18 cellular contexts compared by ENCODE assay signal in genomic region chr5:149913449-149914419, GRCh38. TPM values are rescaled to one million over a fixed set of nuclear protein-coding genes. Genes with fewer than 3 reads are reported as not detected.
DNase-seq lines count a peak whose midpoint lies in the region; ATAC-seq, FAIRE-seq and TF ChIP-seq lines count a peak whose summit lies in the region.
"Had no signal": no experiment of that assay in that cellular context is flagged by ENCODE, and none has a peak within 500 bp of the region (broad histone marks: within the 10 kb centered on the region; RNA-seq: fewer than 3 reads in every experiment).

No MANE protein-coding gene starts in this region.

- H3K56ac ChIP-seq in mesendoderm (ENCODE audit: low read length): no peak overlapping the region

- no peak overlapping the region for H2AK5ac ChIP-seq in mesendoderm (ENCODE audit: low read length)

- H3K4ac ChIP-seq in mesendoderm (ENCODE audit: low read depth, low read length): no peak overlapping the region

- no peaks in the 10 kb centered on the region for H3K9me3 ChIP-seq in GM12878 (replicated peaks; ENCODE audit: control insufficient read depth, insufficient read depth, low read length)
- no peaks in the 10 kb centered on the region for H3K9me3 ChIP-seq in pancreas
- H3K9me3 ChIP-seq: vagina had no signal

- RAD21 ChIA-PET in GM12878 (lab: Charles Lee; ENCODE audit: unreplicated experiment): no interaction called here

- H4K8ac ChIP-seq in mesendoderm (ENCODE audit: low read depth, low read length): no peak overlapping the region

- H3K4me3 ChIP-seq in GM12878: no peak overlapping the region
- no peak overlapping the region for H3K4me3 ChIP-seq in mesendoderm (ENCODE audit: low read length)
- no peak overlapping the region for H3K4me3 ChIP-seq in pancreas
- H3K4me3 ChIP-seq: GM23248, SK-N-MC, vagina had no signal

- peak; percentile 12 for DNase-seq in EH (ENCODE audit: low read depth)
- no peak for DNase-seq in GM12878 (ENCODE audit: low read depth, low spot score)
- DNase-seq in mesendoderm: peak; percentile 49
- DNase-seq in NCI-H128 (lab: John Stamatoyannopoulos, UW; ENCODE audit: unreplicated experiment): no peak
- no peak for DNase-seq in activated CD4-positive, CD25-positive, alpha-beta regulatory T cell (lab: John Stamatoyannopoulos, UW)
- DNase-seq in pancreas: no peak
- DNase-seq: activated T-cell treated with anti-CD3 and anti-CD28 coated beads, Interleukin-2, amount 50 U/mL, for 24 hours; foreskin fibroblast; GM23248; Karpas-422; NCI-H2107; right cardiac atrium; stimulated activated CD4-positive, alpha-beta T cell treated with anti-CD3 and anti-CD28 coated beads, Interleukin-4, amount 100 ng/mL, for 24 hours; stimulated activated naive CD8-positive, alpha-beta T cell treated with anti-CD3 and anti-CD28 coated beads, Interleukin-15, Interleukin-2, amounts not matched to agents 100 U/mL and 50 U/mL, for 24 hours had no signal

- H3K36me3 ChIP-seq in GM12878 (ENCODE audit: control insufficient read depth in 2 of 2, insufficient read depth in 2 of 2, low read length in 1 of 2): no peaks in the 10 kb centered on the region
- H3K36me3 ChIP-seq in mesendoderm (ENCODE audit: control insufficient read depth, insufficient read depth, low read length): no peaks in the 10 kb centered on the region
- no peaks in the 10 kb centered on the region for H3K36me3 ChIP-seq in pancreas
- H3K36me3 ChIP-seq: vagina had no signal

- in situ Hi-C loops in GM12878 (cut with MboI): no loop called here

- TF ChIP-seq CTCF in GM12878 (IDR thresholded peaks at IDR 0.05 in 2 of 3, conservative IDR thresholded peaks at IDR 0.05 in 1 of 3; ENCODE audit: control insufficient read depth in 2 of 3, extremely low read depth in 1 of 3, insufficient read depth in 1 of 3, low read depth in 3 of 3, low read length in 3 of 3) (no peak), pancreas (IDR thresholded peaks at IDR 0.05) (no peak)

- 41% methylated on average over 7 of the region's 7 CpGs for WGBS in GM12878 (ENCODE audit: insufficient coverage, insufficient replicate concordance, low lambda C conversion rate, missing lambda C conversion rate)
- no CpG with 5 or more reads among the region's 7 CpGs for WGBS in mesendoderm (ENCODE audit: extremely low coverage, insufficient coverage, low lambda C conversion rate)
- WGBS in pancreas, 2 donors: 77 to 78% methylated on average over 7 of the region's 7 CpGs

- H3K4me1 ChIP-seq in GM12878 (ENCODE audit: control insufficient read depth, insufficient read depth, low read length) (peaks cover 3% of the 10 kb centered on the region; the same call in 1 of the 2 replicates), mesendoderm (ENCODE audit: control insufficient read depth, low read depth, low read length) (no peaks in the 10 kb centered on the region), pancreas (no peaks in the 10 kb centered on the region)
- H3K4me1 ChIP-seq: vagina had no signal

- no peak overlapping the region for H3K23ac ChIP-seq in mesendoderm (ENCODE audit: low read length)

- intact Hi-C loops in GM12878 (cut with micrococcal nuclease; ENCODE audit: unreplicated experiment): no loop called here
- intact Hi-C loops in pancreas (cut with DNase I): no loop called here

- POLR2A ChIA-PET in GM12878 (lab: Charles Lee): no interaction called here

- ATAC-seq in GM12878 (peak; percentile 62), GM18861 (IDR thresholded peaks at IDR 0.05; ENCODE audit: unreplicated experiment) (no peak), pancreas (no peak)
- ATAC-seq: right cardiac atrium; stimulated activated naive CD8-positive, alpha-beta T cell treated with anti-CD3 and anti-CD28 coated beads, Interleukin-15, Interleukin-2, amounts not matched to agents 100 U/mL and 50 U/mL, for 24 hours had no signal

- FAIRE-seq in GM12878 (lab: Jason Lieb, UNC): peak; percentile 18
- FAIRE-seq in pancreas (lab: Jason Lieb, UNC): no peak

- TF ChIP-seq EP300 in Ishikawa (IDR thresholded peaks at IDR 0.05; ENCODE audit: borderline replicate concordance): peak; percentile 81
- TF ChIP-seq EP300 in GM12878 (IDR thresholded peaks at IDR 0.05; ENCODE audit: borderline replicate concordance in 1 of 2, control insufficient read depth in 1 of 2, low read depth in 2 of 2, low read length in 2 of 2): no peak

- TF ChIP-seq RAD21 in Ishikawa (IDR thresholded peaks at IDR 0.05; ENCODE audit: low read depth) (peak; percentile 25; the same call in 1 of the 2 replicates), GM12878 (IDR thresholded peaks at IDR 0.05; ENCODE audit: insufficient read depth, low read depth, low read length) (no peak)

- CTCF ChIA-PET in GM12878 (lab: Yijun Ruan, JAX): no interaction called here

- H3K79me2 ChIP-seq in GM12878 (ENCODE audit: control insufficient read depth, insufficient read depth, low read length) (no peaks in the 10 kb centered on the region), mesendoderm (ENCODE audit: control insufficient read depth, insufficient read depth, low read length) (no peaks in the 10 kb centered on the region)

- SMC1A ChIA-PET in GM12878 (lab: Charles Lee; ENCODE audit: uncharacterized antibody, unreplicated experiment): interaction anchor here (0.6 to 1.4 kb wide), 2 partner anchors 10 to 48 kb away, joined by 3 to 4 read pairs; no protein-coding TSS in a partner anchor

- no peaks in the 10 kb centered on the region; a peak in 1 of 4 replicates for H3K27me3 ChIP-seq in GM12878 (replicated peaks in 1 of 2; ENCODE audit: control insufficient read depth in 2 of 2, insufficient read depth in 2 of 2, low read length in 1 of 2)
- no peaks in the 10 kb centered on the region for H3K27me3 ChIP-seq in mesendoderm (ENCODE audit: insufficient read depth, low read length, poor library complexity)
- H3K27me3 ChIP-seq in pancreas: no peaks in the 10 kb centered on the region
- H3K27me3 ChIP-seq: vagina had no signal

- H2BK5ac ChIP-seq in mesendoderm (ENCODE audit: low read length): no peak overlapping the region

- no peak overlapping the region; the same call in 1 of the 2 replicates for H3K4me2 ChIP-seq in GM12878 (ENCODE audit: control insufficient read depth, insufficient read depth)
- no peak overlapping the region for H3K4me2 ChIP-seq in mesendoderm (ENCODE audit: low read length)

- H3K79me1 ChIP-seq in mesendoderm (ENCODE audit: low read length): no peaks in the 10 kb centered on the region

- H2AFZ ChIP-seq in GM12878 (ENCODE audit: control insufficient read depth, low read depth, low read length): peak overlapping the region; percentile 79
- H2AFZ ChIP-seq: GM23248 had no signal

- no TSS peak for BruUV-seq in GM12878 (replicated peaks; lab: Mats Ljungman, UMichigan)

- H2BK15ac ChIP-seq in mesendoderm (replicated peaks; ENCODE audit: low read depth): no peak overlapping the region

- no peak overlapping the region for H2BK120ac ChIP-seq in mesendoderm (ENCODE audit: low read depth, low read length)

- H4K20me1 ChIP-seq in GM12878 (ENCODE audit: control insufficient read depth, insufficient read depth): no peaks in the 10 kb centered on the region

- no peak overlapping the region for H3K18ac ChIP-seq in mesendoderm (ENCODE audit: low read length)

- TF ChIP-seq POLR2A in GM12878 (IDR thresholded peaks at IDR 0.05; ENCODE audit: low read depth, low read length): no peak

- no peak overlapping the region for H3K27ac ChIP-seq in GM12878 (ENCODE audit: control insufficient read depth, insufficient read depth)
- no peak overlapping the region for H3K27ac ChIP-seq in mesendoderm (ENCODE audit: low read depth, low read length)
- no peak overlapping the region for H3K27ac ChIP-seq in pancreas
- H3K27ac ChIP-seq: GM23248, SK-N-MC, vagina had no signal

- H3K9ac ChIP-seq in GM12878 (ENCODE audit: control insufficient read depth, insufficient read depth, low read length) (no peak overlapping the region), mesendoderm (ENCODE audit: low read length) (no peak overlapping the region)
- H3K9ac ChIP-seq: GM23248 had no signal

- no peak overlapping the region for H4K5ac ChIP-seq in mesendoderm (ENCODE audit: low read length)

RNA-seq across cellular contexts. Expression of gene PDE6A, which starts 30.9 kb away (rescaled TPM):
- total RNA-seq in GM12878 (2013; cell fraction: nucleolus; rRNA removed): not detected in 2 replicates
- total RNA-seq in GM12878 (2014; rRNA removed) (not detected in 2 replicates), GM12878 (2014; rRNA removed; fragmentation: Illumina TruSeq; extraction: Trizol) (not detected in 2 replicates), GM12878 (2021) (not detected in 2 replicates), pancreas (not detected)
- polyA plus RNA-seq in GM12878 (2011; ENCODE audit: low read depth): not detected
- polyA plus RNA-seq in GM12878 (2011; rRNA removed) (not detected in 2 replicates), GM12878 (2014; fragmentation: Illumina TruSeq; extraction: Trizol) (not detected in 2 replicates), GM12878 (2014; fragmentation: Nextera tagmentation; extraction: Ambion mirVana) (not detected), GM12878 (2014; rRNA removed) (0.03 TPM in 1 of 2 replicates, not detected in the other), GM12878 (2016; fragmentation: Nextera tagmentation; extraction: Ambion mirVana) (under 1 TPM; 0.05 to 0.26 TPM), pancreas (not detected)
- not detected in 2 replicates for polyA plus RNA-seq in GM12878 (2011; cell fraction: cytosol; rRNA removed)
- polyA plus RNA-seq in GM12878 (2011; cell fraction: nucleus; rRNA removed): not detected in 2 replicates
- polyA plus RNA-seq in GM12878 (2012): 0.03 TPM in 1 of 2 replicates, not detected in the other
- polyA minus RNA-seq in GM12878 (2011; rRNA and poly(A)+ RNA removed): not detected in 2 replicates
- not detected in 2 replicates for polyA minus RNA-seq in GM12878 (2011; cell fraction: cytosol; rRNA and poly(A)+ RNA removed)
- not detected in 2 replicates for polyA minus RNA-seq in GM12878 (2011; cell fraction: nucleus; rRNA and poly(A)+ RNA removed)
- polyA plus RNA-seq in mesendoderm (2013, experiment 1 of 2): under 0.01 TPM
- not detected for polyA plus RNA-seq in mesendoderm (2013, experiment 2 of 2)
- total RNA-seq: GM23248 had no signal
- polyA plus RNA-seq: GM23248 had no signal

RNA-seq across cellular contexts. Expression of gene SLC26A2, which starts 46.8 kb away (rescaled TPM):
- total RNA-seq in GM12878 (2013; cell fraction: nucleolus; rRNA removed): 7.6 and 9.6 TPM in 2 replicates
- total RNA-seq in GM12878 (2014; rRNA removed) (6.3 and 7.6 TPM in 2 replicates), GM12878 (2014; rRNA removed; fragmentation: Illumina TruSeq; extraction: Trizol) (5.8 and 6.4 TPM in 2 replicates), GM12878 (2021) (5.7 and 6.1 TPM in 2 replicates), pancreas (1 to 10 TPM; 3.1 to 7.4 (median 4.4) TPM)
- polyA plus RNA-seq in GM12878 (2011; ENCODE audit: low read depth): 1.3 TPM
- polyA plus RNA-seq in GM12878 (2011; rRNA removed) (4.3 and 5.9 TPM in 2 replicates), GM12878 (2014; fragmentation: Illumina TruSeq; extraction: Trizol) (5.0 and 6.5 TPM in 2 replicates), GM12878 (2014; fragmentation: Nextera tagmentation; extraction: Ambion mirVana) (1 to 10 TPM; 1.7 to 1.9 TPM), GM12878 (2014; rRNA removed) (2.8 and 2.9 TPM in 2 replicates), GM12878 (2016; fragmentation: Nextera tagmentation; extraction: Ambion mirVana) (1 to 10 TPM; 3.4 to 4.2 TPM), pancreas (1 to 10 TPM; 1.1 to 3.0 TPM)
- polyA plus RNA-seq in GM12878 (2011; cell fraction: cytosol; rRNA removed): 1.9 and 2.2 TPM in 2 replicates
- polyA plus RNA-seq in GM12878 (2011; cell fraction: nucleus; rRNA removed): 1.6 and 1.9 TPM in 2 replicates
- 1.6 TPM in 2 replicates for polyA plus RNA-seq in GM12878 (2012)
- 8.1 and 14.2 TPM in 2 replicates for polyA minus RNA-seq in GM12878 (2011; rRNA and poly(A)+ RNA removed)
- 2.5 and 5.2 TPM in 2 replicates for polyA minus RNA-seq in GM12878 (2011; cell fraction: cytosol; rRNA and poly(A)+ RNA removed)
- polyA minus RNA-seq in GM12878 (2011; cell fraction: nucleus; rRNA and poly(A)+ RNA removed): 2.9 and 3.2 TPM in 2 replicates
- 5.2 TPM for polyA plus RNA-seq in mesendoderm (2013, experiment 1 of 2)
- 5.2 TPM for polyA plus RNA-seq in mesendoderm (2013, experiment 2 of 2)

Comparison
In these comparisons a context has a peak if more than half of its experiments do, and no peak if none do; other contexts are left out.
1. DNase-seq: peak in EH (single experiment) and mesendoderm (single experiment); none in GM12878 (single experiment), NCI-H128 (single experiment), activated CD4-positive, CD25-positive, alpha-beta regulatory T cell (0 of 4) and pancreas (0 of 6).